Comparison of ENCODE assay signal across 18 cellular contexts in the genomic region with DNA sequence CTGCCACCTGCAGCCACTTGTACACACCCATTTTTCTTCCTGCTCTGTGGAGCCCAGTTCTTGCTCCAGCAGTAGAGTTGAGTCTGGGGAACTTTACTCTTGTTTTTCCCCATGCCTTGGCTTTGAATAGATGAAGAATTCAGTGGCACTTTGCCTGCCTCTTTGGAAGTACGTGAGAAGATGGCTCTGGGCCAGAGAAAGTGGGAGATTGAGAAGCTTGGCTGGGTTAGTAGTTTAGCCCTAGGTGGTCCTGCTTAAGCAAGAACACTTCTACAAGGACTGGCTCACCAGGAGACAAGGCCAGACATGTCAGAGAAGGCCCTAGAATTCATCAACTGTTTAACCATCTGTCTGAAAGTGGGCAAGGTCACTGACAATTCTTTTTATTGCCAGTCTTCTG.
"Had no signal": no experiment of that assay in that cellular context is flagged by ENCODE, and none has a peak within 500 bp of the region (broad histone marks: within the 10 kb centered on the region; RNA-seq: fewer than 3 reads in every experiment).

No MANE protein-coding gene starts in this region.

- ATAC-seq: activated CD4-positive, alpha-beta T cell treated with anti-CD3 and anti-CD28 coated beads for 36 hours; activated CD8-positive, alpha-beta memory T cell treated with anti-CD3 and anti-CD28 coated beads, Interleukin-2, amount 10 ng/mL, durations not matched to agents 7 days and 5 days; left lung; mucosa of descending colon; naive thymus-derived CD4-positive, alpha-beta T cell; stimulated activated naive B cell treated with anti-CD40 and anti-IgM and Interleukin-4, amounts not matched to agents 10 μg/mL and 1 μg/mL and 100 μg/mL, for 72 hours had no signal

- DNase-seq: activated CD4-positive, alpha-beta memory T cell treated with anti-CD3 and anti-CD28 coated beads for 36 hours; activated CD4-positive, alpha-beta T cell treated with anti-CD3 and anti-CD28 coated beads for 36 hours; activated CD8-positive, alpha-beta memory T cell treated with anti-CD3 and anti-CD28 coated beads, Interleukin-2, amount 10 ng/mL, durations not matched to agents 7 days and 5 days; activated naive CD4-positive, alpha-beta T cell treated with anti-CD3 and anti-CD28 coated beads, Interleukin-2, amount 10 ng/mL, durations not matched to agents 7 days and 5 days; activated T-cell treated with anti-CD3 and anti-CD28 coated beads, Interleukin-2, amount 50 U/mL, for 1 hour; esophagus squamous epithelium; left lung; mammary epithelial cell; mucosa of descending colon; naive thymus-derived CD4-positive, alpha-beta T cell; stimulated activated CD4-positive, alpha-beta T cell treated with anti-CD3 and anti-CD28 coated beads, Interleukin-15, amount 100 ng/mL, for 24 hours; stimulated activated CD4-positive, alpha-beta T cell treated with anti-CD3 and anti-CD28 coated beads, Interleukin-4, amount 100 ng/mL, for 1 hour; stimulated activated naive B cell treated with anti-CD40 and anti-IgM and Interleukin-4, amounts not matched to agents 10 μg/mL and 1 μg/mL and 100 μg/mL, for 72 hours; WERI-Rb-1 had no signal

- H3K4me3 Mint-ChIP-seq: activated CD4-positive, alpha-beta memory T cell treated with anti-CD3 and anti-CD28 coated beads for 36 hours; activated CD4-positive, alpha-beta T cell treated with anti-CD3 and anti-CD28 coated beads for 36 hours; activated CD8-positive, alpha-beta memory T cell treated with anti-CD3 and anti-CD28 coated beads, Interleukin-2, amount 10 ng/mL, durations not matched to agents 7 days and 5 days; activated naive CD4-positive, alpha-beta T cell treated with anti-CD3 and anti-CD28 coated beads, Interleukin-2, amount 10 ng/mL, durations not matched to agents 7 days and 5 days; naive thymus-derived CD4-positive, alpha-beta T cell; stimulated activated naive B cell treated with anti-CD40 and anti-IgM and Interleukin-4, amounts not matched to agents 10 μg/mL and 1 μg/mL and 100 μg/mL, for 72 hours had no signal

- H3K4me3 ChIP-seq: ascending aorta, cardiac muscle cell, esophagus squamous epithelium, left lung, mucosa of descending colon, skin epidermis, tibial nerve had no signal

- H3K36me3 Mint-ChIP-seq: activated CD4-positive, alpha-beta memory T cell treated with anti-CD3 and anti-CD28 coated beads for 36 hours; activated CD8-positive, alpha-beta memory T cell treated with anti-CD3 and anti-CD28 coated beads, Interleukin-2, amount 10 ng/mL, durations not matched to agents 7 days and 5 days; activated naive CD4-positive, alpha-beta T cell treated with anti-CD3 and anti-CD28 coated beads, Interleukin-2, amount 10 ng/mL, durations not matched to agents 7 days and 5 days; naive thymus-derived CD4-positive, alpha-beta T cell; stimulated activated naive B cell treated with anti-CD40 and anti-IgM and Interleukin-4, amounts not matched to agents 10 μg/mL and 1 μg/mL and 100 μg/mL, for 72 hours had no signal

- H3K4me1 Mint-ChIP-seq: activated CD4-positive, alpha-beta T cell treated with anti-CD3 and anti-CD28 coated beads for 36 hours; activated CD8-positive, alpha-beta memory T cell treated with anti-CD3 and anti-CD28 coated beads, Interleukin-2, amount 10 ng/mL, durations not matched to agents 7 days and 5 days; activated naive CD4-positive, alpha-beta T cell treated with anti-CD3 and anti-CD28 coated beads, Interleukin-2, amount 10 ng/mL, durations not matched to agents 7 days and 5 days; naive thymus-derived CD4-positive, alpha-beta T cell; stimulated activated naive B cell treated with anti-CD40 and anti-IgM and Interleukin-4, amounts not matched to agents 10 μg/mL and 1 μg/mL and 100 μg/mL, for 72 hours had no signal

- H3K27me3 Mint-ChIP-seq: activated CD4-positive, alpha-beta memory T cell treated with anti-CD3 and anti-CD28 coated beads for 36 hours; activated naive CD4-positive, alpha-beta T cell treated with anti-CD3 and anti-CD28 coated beads, Interleukin-2, amount 10 ng/mL, durations not matched to agents 7 days and 5 days had no signal

- H3K27ac Mint-ChIP-seq: activated CD4-positive, alpha-beta memory T cell treated with anti-CD3 and anti-CD28 coated beads for 36 hours; activated CD4-positive, alpha-beta T cell treated with anti-CD3 and anti-CD28 coated beads for 36 hours; activated CD8-positive, alpha-beta memory T cell treated with anti-CD3 and anti-CD28 coated beads, Interleukin-2, amount 10 ng/mL, durations not matched to agents 7 days and 5 days; activated naive CD4-positive, alpha-beta T cell treated with anti-CD3 and anti-CD28 coated beads, Interleukin-2, amount 10 ng/mL, durations not matched to agents 7 days and 5 days; naive thymus-derived CD4-positive, alpha-beta T cell; stimulated activated naive B cell treated with anti-CD40 and anti-IgM and Interleukin-4, amounts not matched to agents 10 μg/mL and 1 μg/mL and 100 μg/mL, for 72 hours had no signal

- H3K9me3 Mint-ChIP-seq: activated CD4-positive, alpha-beta memory T cell treated with anti-CD3 and anti-CD28 coated beads for 36 hours had no signal
